Comparison of ENCODE assay signal across 1 cellular context in the genomic region with DNA sequence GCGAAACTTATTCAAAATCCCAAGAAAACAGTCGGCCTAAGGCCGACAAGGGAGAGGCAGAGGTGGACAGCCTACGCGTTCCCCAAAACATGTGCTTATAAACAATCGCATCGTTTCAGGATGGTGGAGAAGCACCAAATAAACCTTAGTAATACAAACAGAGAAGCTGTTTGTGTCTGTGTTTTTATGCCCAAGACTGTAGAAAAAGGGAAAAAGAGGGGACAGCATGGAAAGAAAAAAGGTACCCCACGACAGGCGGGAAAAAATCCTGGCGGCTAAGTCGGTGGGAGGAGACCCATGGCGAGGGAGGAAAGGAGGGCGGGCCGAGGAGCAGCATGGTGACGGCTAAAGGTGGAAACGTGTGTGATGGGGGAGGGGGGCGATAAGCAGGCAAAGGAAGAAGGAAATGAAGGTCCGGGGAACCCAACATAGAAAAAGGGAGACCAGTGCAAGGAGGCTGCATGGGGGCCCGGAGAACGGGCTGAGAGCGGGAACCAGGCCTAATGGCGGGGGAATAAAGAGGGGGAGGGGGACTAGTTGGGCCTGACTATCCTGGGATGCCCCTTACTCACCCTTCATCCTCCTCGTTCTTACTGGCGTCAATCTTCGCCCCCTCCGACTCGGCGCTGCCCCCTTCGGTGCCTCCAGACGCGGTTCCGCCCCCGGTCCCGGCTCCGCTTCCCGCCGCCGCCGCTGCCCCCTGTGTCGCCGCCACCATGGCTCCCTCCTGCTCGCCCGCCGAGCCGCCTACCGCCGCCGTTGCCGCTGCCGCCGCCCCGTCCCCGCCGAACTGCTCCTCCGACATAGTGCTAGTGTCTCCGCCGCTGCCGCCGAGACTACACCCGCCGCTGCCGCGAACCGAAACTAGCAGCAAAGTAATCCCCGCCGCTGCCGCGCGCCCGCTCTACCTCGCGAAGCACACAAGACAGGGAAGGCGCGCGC.
TF ChIP-seq lines count a peak whose summit lies in the region.

No MANE protein-coding gene starts in this region.

TF ChIP-seq in HEK293, 187 proteins besides CTCF, POLR2A, EP300 and RAD21 (continued from another document and continues in another):
- TF ChIP-seq, protein P1, sequence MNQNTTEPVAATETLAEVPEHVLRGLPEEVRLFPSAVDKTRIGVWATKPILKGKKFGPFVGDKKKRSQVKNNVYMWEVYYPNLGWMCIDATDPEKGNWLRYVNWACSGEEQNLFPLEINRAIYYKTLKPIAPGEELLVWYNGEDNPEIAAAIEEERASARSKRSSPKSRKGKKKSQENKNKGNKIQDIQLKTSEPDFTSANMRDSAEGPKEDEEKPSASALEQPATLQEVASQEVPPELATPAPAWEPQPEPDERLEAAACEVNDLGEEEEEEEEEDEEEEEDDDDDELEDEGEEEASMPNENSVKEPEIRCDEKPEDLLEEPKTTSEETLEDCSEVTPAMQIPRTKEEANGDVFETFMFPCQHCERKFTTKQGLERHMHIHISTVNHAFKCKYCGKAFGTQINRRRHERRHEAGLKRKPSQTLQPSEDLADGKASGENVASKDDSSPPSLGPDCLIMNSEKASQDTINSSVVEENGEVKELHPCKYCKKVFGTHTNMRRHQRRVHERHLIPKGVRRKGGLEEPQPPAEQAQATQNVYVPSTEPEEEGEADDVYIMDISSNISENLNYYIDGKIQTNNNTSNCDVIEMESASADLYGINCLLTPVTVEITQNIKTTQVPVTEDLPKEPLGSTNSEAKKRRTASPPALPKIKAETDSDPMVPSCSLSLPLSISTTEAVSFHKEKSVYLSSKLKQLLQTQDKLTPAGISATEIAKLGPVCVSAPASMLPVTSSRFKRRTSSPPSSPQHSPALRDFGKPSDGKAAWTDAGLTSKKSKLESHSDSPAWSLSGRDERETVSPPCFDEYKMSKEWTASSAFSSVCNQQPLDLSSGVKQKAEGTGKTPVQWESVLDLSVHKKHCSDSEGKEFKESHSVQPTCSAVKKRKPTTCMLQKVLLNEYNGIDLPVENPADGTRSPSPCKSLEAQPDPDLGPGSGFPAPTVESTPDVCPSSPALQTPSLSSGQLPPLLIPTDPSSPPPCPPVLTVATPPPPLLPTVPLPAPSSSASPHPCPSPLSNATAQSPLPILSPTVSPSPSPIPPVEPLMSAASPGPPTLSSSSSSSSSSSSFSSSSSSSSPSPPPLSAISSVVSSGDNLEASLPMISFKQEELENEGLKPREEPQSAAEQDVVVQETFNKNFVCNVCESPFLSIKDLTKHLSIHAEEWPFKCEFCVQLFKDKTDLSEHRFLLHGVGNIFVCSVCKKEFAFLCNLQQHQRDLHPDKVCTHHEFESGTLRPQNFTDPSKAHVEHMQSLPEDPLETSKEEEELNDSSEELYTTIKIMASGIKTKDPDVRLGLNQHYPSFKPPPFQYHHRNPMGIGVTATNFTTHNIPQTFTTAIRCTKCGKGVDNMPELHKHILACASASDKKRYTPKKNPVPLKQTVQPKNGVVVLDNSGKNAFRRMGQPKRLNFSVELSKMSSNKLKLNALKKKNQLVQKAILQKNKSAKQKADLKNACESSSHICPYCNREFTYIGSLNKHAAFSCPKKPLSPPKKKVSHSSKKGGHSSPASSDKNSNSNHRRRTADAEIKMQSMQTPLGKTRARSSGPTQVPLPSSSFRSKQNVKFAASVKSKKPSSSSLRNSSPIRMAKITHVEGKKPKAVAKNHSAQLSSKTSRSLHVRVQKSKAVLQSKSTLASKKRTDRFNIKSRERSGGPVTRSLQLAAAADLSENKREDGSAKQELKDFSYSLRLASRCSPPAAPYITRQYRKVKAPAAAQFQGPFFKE (tag by site-specific recombination; IDR thresholded peaks at IDR 0.05; ENCODE audit: borderline replicate concordance) = no peak
- TF ChIP-seq, protein P2, sequence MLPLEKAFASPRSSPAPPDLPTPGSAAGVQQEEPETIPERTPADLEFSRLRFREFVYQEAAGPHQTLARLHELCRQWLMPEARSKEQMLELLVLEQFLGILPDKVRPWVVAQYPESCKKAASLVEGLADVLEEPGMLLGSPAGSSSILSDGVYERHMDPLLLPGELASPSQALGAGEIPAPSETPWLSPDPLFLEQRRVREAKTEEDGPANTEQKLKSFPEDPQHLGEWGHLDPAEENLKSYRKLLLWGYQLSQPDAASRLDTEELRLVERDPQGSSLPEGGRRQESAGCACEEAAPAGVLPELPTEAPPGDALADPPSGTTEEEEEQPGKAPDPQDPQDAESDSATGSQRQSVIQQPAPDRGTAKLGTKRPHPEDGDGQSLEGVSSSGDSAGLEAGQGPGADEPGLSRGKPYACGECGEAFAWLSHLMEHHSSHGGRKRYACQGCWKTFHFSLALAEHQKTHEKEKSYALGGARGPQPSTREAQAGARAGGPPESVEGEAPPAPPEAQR (tag by site-specific recombination; IDR thresholded peaks at IDR 0.05) = no peak
- TF ChIP-seq, protein P3, sequence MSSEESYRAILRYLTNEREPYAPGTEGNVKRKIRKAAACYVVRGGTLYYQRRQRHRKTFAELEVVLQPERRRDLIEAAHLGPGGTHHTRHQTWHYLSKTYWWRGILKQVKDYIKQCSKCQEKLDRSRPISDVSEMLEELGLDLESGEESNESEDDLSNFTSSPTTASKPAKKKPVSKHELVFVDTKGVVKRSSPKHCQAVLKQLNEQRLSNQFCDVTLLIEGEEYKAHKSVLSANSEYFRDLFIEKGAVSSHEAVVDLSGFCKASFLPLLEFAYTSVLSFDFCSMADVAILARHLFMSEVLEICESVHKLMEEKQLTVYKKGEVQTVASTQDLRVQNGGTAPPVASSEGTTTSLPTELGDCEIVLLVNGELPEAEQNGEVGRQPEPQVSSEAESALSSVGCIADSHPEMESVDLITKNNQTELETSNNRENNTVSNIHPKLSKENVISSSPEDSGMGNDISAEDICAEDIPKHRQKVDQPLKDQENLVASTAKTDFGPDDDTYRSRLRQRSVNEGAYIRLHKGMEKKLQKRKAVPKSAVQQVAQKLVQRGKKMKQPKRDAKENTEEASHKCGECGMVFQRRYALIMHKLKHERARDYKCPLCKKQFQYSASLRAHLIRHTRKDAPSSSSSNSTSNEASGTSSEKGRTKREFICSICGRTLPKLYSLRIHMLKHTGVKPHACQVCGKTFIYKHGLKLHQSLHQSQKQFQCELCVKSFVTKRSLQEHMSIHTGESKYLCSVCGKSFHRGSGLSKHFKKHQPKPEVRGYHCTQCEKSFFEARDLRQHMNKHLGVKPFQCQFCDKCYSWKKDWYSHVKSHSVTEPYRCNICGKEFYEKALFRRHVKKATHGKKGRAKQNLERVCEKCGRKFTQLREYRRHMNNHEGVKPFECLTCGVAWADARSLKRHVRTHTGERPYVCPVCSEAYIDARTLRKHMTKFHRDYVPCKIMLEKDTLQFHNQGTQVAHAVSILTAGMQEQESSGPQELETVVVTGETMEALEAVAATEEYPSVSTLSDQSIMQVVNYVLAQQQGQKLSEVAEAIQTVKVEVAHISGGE (tag by site-specific recombination; conservative IDR thresholded peaks at IDR 0.05; ENCODE audit: low read depth) = peak; percentile 39; the same call in 1 of the 2 replicates
- TF ChIP-seq ZNF146 (tag by site-specific recombination; IDR thresholded peaks at IDR 0.05) = 0 out of 2 replicates have a peak, but pooled peaks have one; percentile 9
- peak; percentile 72 for TF ChIP-seq IKZF3 (tag by site-specific recombination; IDR thresholded peaks at IDR 0.05)
- TF ChIP-seq ZNF121 (tag by site-specific recombination; IDR thresholded peaks at IDR 0.05) = no peak
- no peak for TF ChIP-seq ZNF658 (tag by site-specific recombination; IDR thresholded peaks at IDR 0.05)
- TF ChIP-seq ZNF223 (tag by site-specific recombination; IDR thresholded peaks at IDR 0.05) = no peak
- TF ChIP-seq ZNF560 (tag by site-specific recombination; IDR thresholded peaks at IDR 0.05; ENCODE audit: borderline replicate concordance) = no peak
- TF ChIP-seq ZNF221 (tag by site-specific recombination; IDR thresholded peaks at IDR 0.05; ENCODE audit: borderline replicate concordance) = no peak
- TF ChIP-seq ZNF350 (tag by site-specific recombination; IDR thresholded peaks at IDR 0.05) = no peak
- TF ChIP-seq KLF9 (tag by site-specific recombination; IDR thresholded peaks at IDR 0.05; ENCODE audit: low read depth) = peak; percentile 83
- TF ChIP-seq ZNF248 (tag by site-specific recombination; IDR thresholded peaks at IDR 0.05) = no peak
- TF ChIP-seq ZNF843 (tag by site-specific recombination; IDR thresholded peaks at IDR 0.05) = 0 out of 2 replicates have a peak, but pooled peaks have one; percentile 11
- TF ChIP-seq ZFP69B (tag by site-specific recombination; IDR thresholded peaks at IDR 0.05) = peak; percentile 71; the same call in 1 of the 2 replicates
- TF ChIP-seq ZNF157 (tag by site-specific recombination; IDR thresholded peaks at IDR 0.05) = no peak
- TF ChIP-seq ZNF174 (tag by site-specific recombination; IDR thresholded peaks at IDR 0.05) = no peak
- TF ChIP-seq, protein P4, sequence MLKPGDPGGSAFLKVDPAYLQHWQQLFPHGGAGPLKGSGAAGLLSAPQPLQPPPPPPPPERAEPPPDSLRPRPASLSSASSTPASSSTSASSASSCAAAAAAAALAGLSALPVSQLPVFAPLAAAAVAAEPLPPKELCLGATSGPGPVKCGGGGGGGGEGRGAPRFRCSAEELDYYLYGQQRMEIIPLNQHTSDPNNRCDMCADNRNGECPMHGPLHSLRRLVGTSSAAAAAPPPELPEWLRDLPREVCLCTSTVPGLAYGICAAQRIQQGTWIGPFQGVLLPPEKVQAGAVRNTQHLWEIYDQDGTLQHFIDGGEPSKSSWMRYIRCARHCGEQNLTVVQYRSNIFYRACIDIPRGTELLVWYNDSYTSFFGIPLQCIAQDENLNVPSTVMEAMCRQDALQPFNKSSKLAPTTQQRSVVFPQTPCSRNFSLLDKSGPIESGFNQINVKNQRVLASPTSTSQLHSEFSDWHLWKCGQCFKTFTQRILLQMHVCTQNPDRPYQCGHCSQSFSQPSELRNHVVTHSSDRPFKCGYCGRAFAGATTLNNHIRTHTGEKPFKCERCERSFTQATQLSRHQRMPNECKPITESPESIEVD (tag by site-specific recombination; IDR thresholded peaks at IDR 0.05) = no peak
- no peak for TF ChIP-seq ZNF112 (tag by site-specific recombination; IDR thresholded peaks at IDR 0.05)
- peak; percentile 42; the same call in 1 of the 2 replicates for TF ChIP-seq YY1 (tag by site-specific recombination; IDR thresholded peaks at IDR 0.05)
- no peak for TF ChIP-seq ZEB2 (tag by site-specific recombination; IDR thresholded peaks at IDR 0.05)
- no peak for TF ChIP-seq ZSCAN16 (tag by site-specific recombination; IDR thresholded peaks at IDR 0.05)
- peak; percentile 67 for TF ChIP-seq SP3 (tag by site-specific recombination; IDR thresholded peaks at IDR 0.05)
- no peak for TF ChIP-seq ZNF354C (tag by site-specific recombination; IDR thresholded peaks at IDR 0.05; ENCODE audit: borderline replicate concordance, low read depth)
- TF ChIP-seq ZNF175 (tag by site-specific recombination; IDR thresholded peaks at IDR 0.05) = no peak
- TF ChIP-seq ZNF558 (tag by site-specific recombination; IDR thresholded peaks at IDR 0.05) = no peak; the same call in 1 of the 2 replicates
- no peak for TF ChIP-seq ZNF140 (tag by site-specific recombination; IDR thresholded peaks at IDR 0.05)
- TF ChIP-seq ZBTB8A (tag by site-specific recombination; IDR thresholded peaks at IDR 0.05) = peak; percentile 86
- TF ChIP-seq, protein P5, sequence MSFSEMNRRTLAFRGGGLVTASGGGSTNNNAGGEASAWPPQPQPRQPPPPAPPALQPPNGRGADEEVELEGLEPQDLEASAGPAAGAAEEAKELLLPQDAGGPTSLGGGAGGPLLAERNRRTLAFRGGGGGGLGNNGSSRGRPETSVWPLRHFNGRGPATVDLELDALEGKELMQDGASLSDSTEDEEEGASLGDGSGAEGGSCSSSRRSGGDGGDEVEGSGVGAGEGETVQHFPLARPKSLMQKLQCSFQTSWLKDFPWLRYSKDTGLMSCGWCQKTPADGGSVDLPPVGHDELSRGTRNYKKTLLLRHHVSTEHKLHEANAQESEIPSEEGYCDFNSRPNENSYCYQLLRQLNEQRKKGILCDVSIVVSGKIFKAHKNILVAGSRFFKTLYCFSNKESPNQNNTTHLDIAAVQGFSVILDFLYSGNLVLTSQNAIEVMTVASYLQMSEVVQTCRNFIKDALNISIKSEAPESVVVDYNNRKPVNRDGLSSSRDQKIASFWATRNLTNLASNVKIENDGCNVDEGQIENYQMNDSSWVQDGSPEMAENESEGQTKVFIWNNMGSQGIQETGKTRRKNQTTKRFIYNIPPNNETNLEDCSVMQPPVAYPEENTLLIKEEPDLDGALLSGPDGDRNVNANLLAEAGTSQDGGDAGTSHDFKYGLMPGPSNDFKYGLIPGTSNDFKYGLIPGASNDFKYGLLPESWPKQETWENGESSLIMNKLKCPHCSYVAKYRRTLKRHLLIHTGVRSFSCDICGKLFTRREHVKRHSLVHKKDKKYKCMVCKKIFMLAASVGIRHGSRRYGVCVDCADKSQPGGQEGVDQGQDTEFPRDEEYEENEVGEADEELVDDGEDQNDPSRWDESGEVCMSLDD (tag by site-specific recombination; IDR thresholded peaks at IDR 0.05) = peak; percentile 58; the same call in 1 of the 2 replicates
- TF ChIP-seq ZNF433 (tag by site-specific recombination; IDR thresholded peaks at IDR 0.05; ENCODE audit: low read depth) = no peak
- TF ChIP-seq ZNF335 (tag by site-specific recombination; conservative IDR thresholded peaks at IDR 0.05) = peak; percentile 12; the same call in 1 of the 2 replicates
- TF ChIP-seq, protein P6, sequence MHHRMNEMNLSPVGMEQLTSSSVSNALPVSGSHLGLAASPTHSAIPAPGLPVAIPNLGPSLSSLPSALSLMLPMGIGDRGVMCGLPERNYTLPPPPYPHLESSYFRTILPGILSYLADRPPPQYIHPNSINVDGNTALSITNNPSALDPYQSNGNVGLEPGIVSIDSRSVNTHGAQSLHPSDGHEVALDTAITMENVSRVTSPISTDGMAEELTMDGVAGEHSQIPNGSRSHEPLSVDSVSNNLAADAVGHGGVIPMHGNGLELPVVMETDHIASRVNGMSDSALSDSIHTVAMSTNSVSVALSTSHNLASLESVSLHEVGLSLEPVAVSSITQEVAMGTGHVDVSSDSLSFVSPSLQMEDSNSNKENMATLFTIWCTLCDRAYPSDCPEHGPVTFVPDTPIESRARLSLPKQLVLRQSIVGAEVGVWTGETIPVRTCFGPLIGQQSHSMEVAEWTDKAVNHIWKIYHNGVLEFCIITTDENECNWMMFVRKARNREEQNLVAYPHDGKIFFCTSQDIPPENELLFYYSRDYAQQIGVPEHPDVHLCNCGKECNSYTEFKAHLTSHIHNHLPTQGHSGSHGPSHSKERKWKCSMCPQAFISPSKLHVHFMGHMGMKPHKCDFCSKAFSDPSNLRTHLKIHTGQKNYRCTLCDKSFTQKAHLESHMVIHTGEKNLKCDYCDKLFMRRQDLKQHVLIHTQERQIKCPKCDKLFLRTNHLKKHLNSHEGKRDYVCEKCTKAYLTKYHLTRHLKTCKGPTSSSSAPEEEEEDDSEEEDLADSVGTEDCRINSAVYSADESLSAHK (tag by site-specific recombination; IDR thresholded peaks at IDR 0.05) = no peak
- TF ChIP-seq GLIS2 (tag by site-specific recombination; IDR thresholded peaks at IDR 0.05) = peak; percentile 93
- no peak for TF ChIP-seq FEZF1 (tag by site-specific recombination; IDR thresholded peaks at IDR 0.05)
- 0 out of 2 replicates have a peak, but pooled peaks have one; percentile 26 for TF ChIP-seq BCL11B (tag by site-specific recombination; IDR thresholded peaks at IDR 0.05; ENCODE audit: low read depth)
- TF ChIP-seq, protein P7, sequence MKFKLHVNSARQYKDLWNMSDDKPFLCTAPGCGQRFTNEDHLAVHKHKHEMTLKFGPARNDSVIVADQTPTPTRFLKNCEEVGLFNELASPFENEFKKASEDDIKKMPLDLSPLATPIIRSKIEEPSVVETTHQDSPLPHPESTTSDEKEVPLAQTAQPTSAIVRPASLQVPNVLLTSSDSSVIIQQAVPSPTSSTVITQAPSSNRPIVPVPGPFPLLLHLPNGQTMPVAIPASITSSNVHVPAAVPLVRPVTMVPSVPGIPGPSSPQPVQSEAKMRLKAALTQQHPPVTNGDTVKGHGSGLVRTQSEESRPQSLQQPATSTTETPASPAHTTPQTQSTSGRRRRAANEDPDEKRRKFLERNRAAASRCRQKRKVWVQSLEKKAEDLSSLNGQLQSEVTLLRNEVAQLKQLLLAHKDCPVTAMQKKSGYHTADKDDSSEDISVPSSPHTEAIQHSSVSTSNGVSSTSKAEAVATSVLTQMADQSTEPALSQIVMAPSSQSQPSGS (tag by site-specific recombination; IDR thresholded peaks at IDR 0.05; ENCODE audit: low read depth) = no peak
